Comparison of ENCODE assay signal across 28 cellular contexts in the genomic region with DNA sequence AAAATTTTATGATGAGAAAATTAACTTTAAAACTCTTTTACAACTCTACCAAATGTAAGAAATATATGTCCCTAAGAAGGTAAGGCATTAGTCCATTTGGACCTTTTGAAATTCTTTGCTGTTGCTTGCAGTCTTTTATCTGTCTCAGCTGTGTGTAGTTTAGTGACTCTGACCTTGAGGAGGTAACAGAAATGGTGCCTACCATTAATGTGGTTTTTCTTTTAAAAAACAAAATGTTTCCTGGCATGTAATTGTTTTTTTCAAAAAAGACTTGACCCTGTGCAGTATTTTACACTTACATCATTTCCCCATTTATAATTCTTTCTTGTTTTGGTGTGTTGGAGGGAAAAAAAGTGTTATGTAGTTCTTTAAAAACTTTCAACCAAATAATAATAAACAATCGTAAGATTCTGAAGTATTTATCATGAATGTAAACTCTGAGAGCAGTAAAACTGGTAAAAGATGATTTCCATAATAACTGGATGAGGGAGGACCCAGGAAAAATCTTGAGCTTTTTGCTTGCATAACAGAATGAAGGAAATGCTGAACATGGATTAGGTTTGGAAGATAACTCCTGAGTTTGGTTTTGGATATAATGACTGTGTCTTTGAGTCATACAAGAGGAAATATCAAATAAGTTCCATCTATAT.
"Had no signal": no experiment of that assay in that cellular context is flagged by ENCODE, and none has a peak within 500 bp of the region (broad histone marks: within the 10 kb centered on the region; RNA-seq: fewer than 3 reads in every experiment).

No MANE protein-coding gene starts in this region.

- H3K9me3 ChIP-seq: MG63, SJCRH30 had no signal

- H3K27me3 Mint-ChIP-seq: activated CD4-positive, alpha-beta memory T cell treated with anti-CD3 and anti-CD28 coated beads for 36 hours; activated CD4-positive, alpha-beta T cell treated with anti-CD3 and anti-CD28 coated beads, Interleukin-2, amount 10 ng/mL, durations not matched to agents 24 days and 14 days; activated naive CD8-positive, alpha-beta T cell treated with anti-CD3 and anti-CD28 coated beads for 36 hours; activated T-helper 17 cell treated with anti-CD3 and anti-CD28 coated beads, Interleukin-2, amount 50 U/mL, for 72 hours had no signal

- DNase-seq: activated CD4-positive, alpha-beta memory T cell treated with anti-CD3 and anti-CD28 coated beads for 36 hours; activated CD4-positive, alpha-beta T cell treated with anti-CD3 and anti-CD28 coated beads, Interleukin-2, amount 10 ng/mL, durations not matched to agents 24 days and 14 days; activated CD8-positive, alpha-beta memory T cell treated with anti-CD3 and anti-CD28 coated beads, Interleukin-2, amount 50 U/mL, for 4 hours; activated effector memory CD4-positive, alpha-beta T cell treated with anti-CD3 and anti-CD28 coated beads, Interleukin-2, amount 50 U/mL, for 16 hours; activated naive CD4-positive, alpha-beta T cell; activated naive CD4-positive, alpha-beta T cell treated with anti-CD3 and anti-CD28 coated beads, Interleukin-2, amount 50 U/mL, for 16 hours; activated naive CD8-positive, alpha-beta T cell treated with anti-CD3 and anti-CD28 coated beads for 36 hours; activated T-cell treated with anti-CD3 and anti-CD28 coated beads for 4 hours; activated T-cell treated with anti-CD3 and anti-CD28 coated beads, Interleukin-2, amount 50 U/mL, for 48 hours; amniotic stem cell; aorta; brain microvascular endothelial cell; central memory CD4-positive, alpha-beta T cell; Kasumi-1; MG63; NCI-H1092; NCI-H1436 treated with DMSO at 0.1 percent for 48 hours; NCI-H1694 treated with DMSO at 0.1 percent for 48 hours; NCI-H2029; NCI-H345; NCI-H524 treated with DMSO at 0.1 percent for 48 hours; SHP77; SJCRH30 had no signal

- H3K4me3 Mint-ChIP-seq: activated CD4-positive, alpha-beta memory T cell treated with anti-CD3 and anti-CD28 coated beads for 36 hours; activated CD4-positive, alpha-beta T cell treated with anti-CD3 and anti-CD28 coated beads, Interleukin-2, amount 10 ng/mL, durations not matched to agents 24 days and 14 days; activated naive CD8-positive, alpha-beta T cell treated with anti-CD3 and anti-CD28 coated beads for 36 hours; activated T-helper 17 cell treated with anti-CD3 and anti-CD28 coated beads, Interleukin-2, amount 50 U/mL, for 72 hours; T-helper 1 cell treated with Interleukin-12 subunit alpha and Interleukin-12 subunit beta and Interleukin-4 antibody, amounts not matched to agents 30 μg/mL and 1 μg/mL, for 36 hours; T-helper 2 cell treated with Interferon-gamma antibody and Interleukin-4, amounts not matched to agents 5 μg/mL and 100 μg/mL, for 36 hours had no signal

- H3K4me3 ChIP-seq: MG63, SJCRH30, SK-N-MC had no signal

- H3K36me3 Mint-ChIP-seq: activated CD4-positive, alpha-beta memory T cell treated with anti-CD3 and anti-CD28 coated beads for 36 hours had no signal

- H3K27ac Mint-ChIP-seq: activated CD4-positive, alpha-beta memory T cell treated with anti-CD3 and anti-CD28 coated beads for 36 hours; activated CD4-positive, alpha-beta T cell treated with anti-CD3 and anti-CD28 coated beads, Interleukin-2, amount 10 ng/mL, durations not matched to agents 24 days and 14 days; activated naive CD8-positive, alpha-beta T cell treated with anti-CD3 and anti-CD28 coated beads for 36 hours; activated T-helper 17 cell treated with anti-CD3 and anti-CD28 coated beads, Interleukin-2, amount 50 U/mL, for 72 hours; T-helper 1 cell treated with Interleukin-12 subunit alpha and Interleukin-12 subunit beta and Interleukin-4 antibody, amounts not matched to agents 30 μg/mL and 1 μg/mL, for 36 hours; T-helper 2 cell treated with Interferon-gamma antibody and Interleukin-4, amounts not matched to agents 5 μg/mL and 100 μg/mL, for 36 hours had no signal

- H3K27ac ChIP-seq: brain microvascular endothelial cell, SJCRH30, SK-N-MC had no signal

- H3K9me3 Mint-ChIP-seq: activated CD4-positive, alpha-beta memory T cell treated with anti-CD3 and anti-CD28 coated beads for 36 hours; activated naive CD8-positive, alpha-beta T cell treated with anti-CD3 and anti-CD28 coated beads for 36 hours; activated T-helper 17 cell treated with anti-CD3 and anti-CD28 coated beads, Interleukin-2, amount 50 U/mL, for 72 hours had no signal

- H3K27me3 ChIP-seq: brain microvascular endothelial cell, MG63 had no signal

- FAIRE-seq: TTC549 had no signal

- H3K4me1 ChIP-seq: SJCRH30 had no signal

- H3K36me3 ChIP-seq: brain microvascular endothelial cell, MG63, SJCRH30 had no signal
